ENCODE assay signal across 16 cellular contexts in the genomic region with DNA sequence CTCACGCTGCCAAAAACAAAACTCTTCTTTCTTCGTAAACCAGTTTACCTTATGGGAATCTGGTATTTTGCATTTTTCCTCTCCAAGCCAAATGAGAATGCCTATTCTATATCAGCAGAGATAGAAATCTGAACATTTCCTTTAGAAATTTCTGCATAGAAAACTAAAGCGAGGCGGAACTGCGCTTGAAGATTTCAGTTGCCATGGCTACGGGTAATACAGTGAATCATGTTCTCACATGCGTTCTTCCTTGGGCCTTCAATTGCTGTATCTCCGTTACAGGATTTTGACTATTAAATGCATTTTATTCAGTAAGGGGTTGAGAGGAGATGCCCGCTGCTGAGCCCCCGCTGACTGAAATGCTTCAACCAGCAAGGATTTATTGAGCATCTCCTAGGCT.
DNase-seq lines count a peak whose midpoint lies in the region; TF ChIP-seq lines count a peak whose summit lies in the region.
"Had no signal": no experiment of that assay in that cellular context is flagged by ENCODE, and none has a peak within 500 bp of the region (broad histone marks: within the 10 kb centered on the region; RNA-seq: fewer than 3 reads in every experiment).

No MANE protein-coding gene starts in this region.

- no peaks in the 10 kb centered on the region for H3K9me3 Mint-ChIP-seq in activated CD4-positive, alpha-beta T cell treated with anti-CD3 and anti-CD28 coated beads, Interleukin-2, amount 10 ng/mL, durations not matched to agents 7 days and 5 days

- TF ChIP-seq CTCF in tibial artery (IDR thresholded peaks at IDR 0.05): no peak
- TF ChIP-seq CTCF in breast epithelium (IDR thresholded peaks at IDR 0.05): no peak

- DNase-seq in activated CD4-positive, alpha-beta T cell treated with anti-CD3 and anti-CD28 coated beads, Interleukin-2, amount 10 ng/mL, durations not matched to agents 7 days and 5 days: peak; percentile 27
- no peak for DNase-seq in activated CD4-positive, alpha-beta T cell treated with anti-CD3 and anti-CD28 coated beads, Interleukin-2, amount 50 U/mL, for 4 hours
- peak in 16 of 61 donors; percentile 13 to 83 (median 30) for DNase-seq in caudate nucleus (lab: John Stamatoyannopoulos, UW)
- DNase-seq in inferior parietal cortex (ENCODE audit: extremely low spot score): peak; percentile 69
- no peak for DNase-seq in tibial artery
- no peak for DNase-seq in AG08395 (ENCODE audit: low spot score)
- DNase-seq in HT-29 (ENCODE audit: low spot score): no peak
- DNase-seq in breast epithelium (ENCODE audit: low spot score in 2 of 2): no peak
- DNase-seq: Caco-2, HCEC 1CT, KBM-7, NCI-H1048, NCI-H1694, NCI-H446, PC-3 had no signal

- H3K4me1 Mint-ChIP-seq in activated CD4-positive, alpha-beta T cell treated with anti-CD3 and anti-CD28 coated beads, Interleukin-2, amount 10 ng/mL, durations not matched to agents 7 days and 5 days: peaks cover 30% of the 10 kb centered on the region

- no peak overlapping the region for H3K4me3 Mint-ChIP-seq in activated CD4-positive, alpha-beta T cell treated with anti-CD3 and anti-CD28 coated beads, Interleukin-2, amount 10 ng/mL, durations not matched to agents 7 days and 5 days

- POLR2A ChIA-PET in activated CD4-positive, alpha-beta T cell treated with anti-CD3 and anti-CD28 coated beads, Interleukin-2, amount 10 ng/mL, durations not matched to agents 7 days and 5 days (lab: Charles Lee): no interaction called here

- H3K4me1 ChIP-seq in tibial artery: peaks cover 0 to 97% (median 51%) of the 10 kb centered on the region in 4 donors
- H3K4me1 ChIP-seq in breast epithelium: no peaks in the 10 kb centered on the region

- CTCF ChIA-PET in activated CD4-positive, alpha-beta T cell treated with anti-CD3 and anti-CD28 coated beads, Interleukin-2, amount 10 ng/mL, durations not matched to agents 7 days and 5 days (lab: Charles Lee): no interaction called here

- no peak overlapping the region for H3K4me3 ChIP-seq in tibial artery
- H3K4me3 ChIP-seq in breast epithelium: no peak overlapping the region

- intact Hi-C loops in tibial artery (cut with DNase I; ENCODE audit: low total_unique reads): no loop called here
- intact Hi-C loops in breast epithelium (cut with DNase I; ENCODE audit: low total_unique reads): no loop called here

- H3K27me3 ChIP-seq in tibial artery (no peaks in the 10 kb centered on the region), breast epithelium (no peaks in the 10 kb centered on the region)

- peaks cover 4% of the 10 kb centered on the region for H3K36me3 Mint-ChIP-seq in activated CD4-positive, alpha-beta T cell treated with anti-CD3 and anti-CD28 coated beads, Interleukin-2, amount 10 ng/mL, durations not matched to agents 7 days and 5 days (ENCODE audit: low read depth)

- H3K27ac Mint-ChIP-seq in activated CD4-positive, alpha-beta T cell treated with anti-CD3 and anti-CD28 coated beads, Interleukin-2, amount 10 ng/mL, durations not matched to agents 7 days and 5 days: no peak overlapping the region

- no peaks in the 10 kb centered on the region for H3K27me3 Mint-ChIP-seq in activated CD4-positive, alpha-beta T cell treated with anti-CD3 and anti-CD28 coated beads, Interleukin-2, amount 10 ng/mL, durations not matched to agents 7 days and 5 days

- H3K27ac ChIP-seq in caudate nucleus (ENCODE audit: low read depth, low read length): peak overlapping the region; percentile 87
- peak overlapping the region; percentile 67 to 93 for H3K27ac ChIP-seq in tibial artery
- H3K27ac ChIP-seq in breast epithelium: no peak overlapping the region
- H3K27ac ChIP-seq: C4-2B had no signal

- H3K36me3 ChIP-seq in tibial artery (no peaks in the 10 kb centered on the region), breast epithelium (no peaks in the 10 kb centered on the region)

- TF ChIP-seq POLR2A in breast epithelium (IDR thresholded peaks at IDR 0.05): no peak

- H3K9me3 ChIP-seq in tibial artery (no peaks in the 10 kb centered on the region), breast epithelium (no peaks in the 10 kb centered on the region)
- H3K9me3 ChIP-seq: Caco-2 had no signal

Comparison
In these comparisons a context has a peak if more than half of its experiments do, and no peak if none do; other contexts are left out.
1. DNase-seq: peak in activated CD4-positive, alpha-beta T cell treated with anti-CD3 and anti-CD28 coated beads, Interleukin-2, amount 10 ng/mL, durations not matched to agents 7 days and 5 days (single experiment) and inferior parietal cortex (single experiment); none in activated CD4-positive, alpha-beta T cell treated with anti-CD3 and anti-CD28 coated beads, Interleukin-2, amount 50 U/mL, for 4 hours (0 of 2), tibial artery (0 of 2), AG08395 (single experiment), HT-29 (single experiment) and breast epithelium (0 of 2).
2. H3K27ac ChIP-seq: peak in caudate nucleus (single experiment) and tibial artery (2 of 2); none in breast epithelium (0 of 2).